In genomic region chr13:40116008-40116407, GRCh38 we compare ENCODE assay signal across 1 cellular context.
TF ChIP-seq lines count a peak whose summit lies in the region.

No MANE protein-coding gene starts in this region.

TF ChIP-seq in SK-N-SH treated with all-trans-retinoic acid at 6 μM for 48 hours, 23 proteins besides CTCF, POLR2A, EP300 and RAD21 (continued from another document):
- TF ChIP-seq CREB5 (CRISPR knock-in tag; IDR thresholded peaks at IDR 0.05; ENCODE audit: low read depth) (no peak), ISL1 (CRISPR knock-in tag; IDR thresholded peaks at IDR 0.05) (no peak), CSRNP3 (CRISPR knock-in tag; IDR thresholded peaks at IDR 0.05) (no peak), ZNF70 (CRISPR knock-in tag; IDR thresholded peaks at IDR 0.05) (no peak), ZFP3 (CRISPR knock-in tag; IDR thresholded peaks at IDR 0.05) (no peak), OSR1 (CRISPR knock-in tag; IDR thresholded peaks at IDR 0.05) (no peak), RARB (CRISPR knock-in tag; IDR thresholded peaks at IDR 0.05) (no peak), ZNF8 (CRISPR knock-in tag; IDR thresholded peaks at IDR 0.05) (no peak), ZFP30 (CRISPR knock-in tag; IDR thresholded peaks at IDR 0.05) (no peak)
